In genomic region chr2:100752628-100753333, GRCh38 we compare ENCODE assay signal across 9 cellular contexts.
DNase-seq lines count a peak whose midpoint lies in the region; ATAC-seq and TF ChIP-seq lines count a peak whose summit lies in the region.
"Had no signal": no experiment of that assay in that cellular context is flagged by ENCODE, and none has a peak within 500 bp of the region (broad histone marks: within the 10 kb centered on the region; RNA-seq: fewer than 3 reads in every experiment).

No MANE protein-coding gene starts in this region.

- H3K4me3 ChIP-seq in RWPE2 (ENCODE audit: severe bottlenecking) (no peak overlapping the region), fibroblast of the aortic adventitia (ENCODE audit: low read depth, low read length) (no peak overlapping the region), skeletal muscle cell (ENCODE audit: low read depth, low read length) (no peak overlapping the region)
- H3K4me3 ChIP-seq: GM12878 had no signal

- peaks cover 16% of the 10 kb centered on the region for H3K36me3 Mint-ChIP-seq in HFFc6 (ENCODE audit: low read depth)
- H3K36me3 Mint-ChIP-seq in T-cell, result no peaks in the 10 kb centered on the region

- no peaks in the 10 kb centered on the region for H3K36me3 ChIP-seq in RWPE2 (ENCODE audit: low read depth)

- H3K27ac Mint-ChIP-seq in HFFc6 (peak overlapping the region; percentile 92), T-cell (no peak overlapping the region)

- H3K9me3 Mint-ChIP-seq in HFFc6 (peaks cover 8% of the 10 kb centered on the region; the same call in 1 of the 2 replicates), T-cell (no peaks in the 10 kb centered on the region)

- ATAC-seq in RWPE2 (ENCODE audit: low read depth), result peak; percentile 77
- no peak for ATAC-seq in HG02642 (IDR thresholded peaks at IDR 0.05; ENCODE audit: poor library complexity, unreplicated experiment)
- no peak for ATAC-seq in T-cell (replicated peaks in 1 of 4)
- ATAC-seq: GM12878 had no signal

- H3K4me3 Mint-ChIP-seq in HFFc6 (peak overlapping the region; percentile 70), T-cell (no peak overlapping the region)

- no peak for TF ChIP-seq CTCF in HFFc6 (IDR thresholded peaks at IDR 0.05)
- TF ChIP-seq CTCF in RWPE2 (IDR thresholded peaks at IDR 0.05; ENCODE audit: poor library complexity, severe bottlenecking), result no peak
- no peak for TF ChIP-seq CTCF in fibroblast of the aortic adventitia (IDR thresholded peaks at IDR 0.05; ENCODE audit: insufficient read depth, low read length)

- no peaks in the 10 kb centered on the region for H3K27me3 ChIP-seq in RWPE2 (ENCODE audit: insufficient read depth, poor library complexity, severe bottlenecking)

- CTCF ChIA-PET in T-cell (lab: Charles Lee), result no interaction called here

- peak; percentile 82 for DNase-seq in HFFc6
- no peak for DNase-seq in RWPE2 (ENCODE audit: low spot score)
- peak; percentile 92 for DNase-seq in fibroblast of the aortic adventitia (ENCODE audit: low read depth)
- DNase-seq in skeletal muscle cell (ENCODE audit: low read depth), result peak; percentile 92
- no peak for DNase-seq in NCI-H2081 (lab: John Stamatoyannopoulos, UW)
- no peak for DNase-seq in T-cell
- DNase-seq: H7 had no signal

- H3K4me1 ChIP-seq in RWPE2 (ENCODE audit: insufficient read depth, poor library complexity, severe bottlenecking), result peaks cover 58% of the 10 kb centered on the region

- H3K9me3 ChIP-seq in RWPE2 (ENCODE audit: severe bottlenecking), result no peaks in the 10 kb centered on the region

- peak overlapping the region; percentile 96 for H3K27ac ChIP-seq in RWPE2 (ENCODE audit: poor library complexity, severe bottlenecking)

- H3K4me1 Mint-ChIP-seq in HFFc6 (ENCODE audit: low read depth) (peaks cover 99% of the 10 kb centered on the region), T-cell (peaks cover 4 to 15% (median 4%) of the 10 kb centered on the region in 3 donors)

- POLR2A ChIA-PET in T-cell (lab: Charles Lee), result interaction anchor here in 1 of 2 donors (0.6 kb wide), 1 partner anchor 69 kb away, joined by 3 read pairs; no protein-coding TSS in a partner anchor

- H3K27me3 Mint-ChIP-seq in HFFc6 (ENCODE audit: insufficient read depth), result peaks cover 2% of the 10 kb centered on the region; the same call in 1 of the 2 replicates
- peaks cover 16 to 21% of the 10 kb centered on the region in 2 donors for H3K27me3 Mint-ChIP-seq in T-cell

Comparison
In these comparisons a context has a peak if more than half of its experiments do, and no peak if none do; other contexts are left out.
1. DNase-seq: peak in HFFc6 (single experiment), fibroblast of the aortic adventitia (single experiment) and skeletal muscle cell (single experiment); none in RWPE2 (single experiment), NCI-H2081 (0 of 2) and T-cell (0 of 34).